In genomic region chr5:67648201-67648671, GRCh38 we compare ENCODE assay signal across 2 cellular contexts.
TF ChIP-seq lines count a peak whose summit lies in the region.

No MANE protein-coding gene starts in this region.

TF ChIP-seq in liver, 16 proteins besides CTCF, POLR2A, EP300 and RAD21 (continued from another document):
- TF ChIP-seq, protein P1, sequence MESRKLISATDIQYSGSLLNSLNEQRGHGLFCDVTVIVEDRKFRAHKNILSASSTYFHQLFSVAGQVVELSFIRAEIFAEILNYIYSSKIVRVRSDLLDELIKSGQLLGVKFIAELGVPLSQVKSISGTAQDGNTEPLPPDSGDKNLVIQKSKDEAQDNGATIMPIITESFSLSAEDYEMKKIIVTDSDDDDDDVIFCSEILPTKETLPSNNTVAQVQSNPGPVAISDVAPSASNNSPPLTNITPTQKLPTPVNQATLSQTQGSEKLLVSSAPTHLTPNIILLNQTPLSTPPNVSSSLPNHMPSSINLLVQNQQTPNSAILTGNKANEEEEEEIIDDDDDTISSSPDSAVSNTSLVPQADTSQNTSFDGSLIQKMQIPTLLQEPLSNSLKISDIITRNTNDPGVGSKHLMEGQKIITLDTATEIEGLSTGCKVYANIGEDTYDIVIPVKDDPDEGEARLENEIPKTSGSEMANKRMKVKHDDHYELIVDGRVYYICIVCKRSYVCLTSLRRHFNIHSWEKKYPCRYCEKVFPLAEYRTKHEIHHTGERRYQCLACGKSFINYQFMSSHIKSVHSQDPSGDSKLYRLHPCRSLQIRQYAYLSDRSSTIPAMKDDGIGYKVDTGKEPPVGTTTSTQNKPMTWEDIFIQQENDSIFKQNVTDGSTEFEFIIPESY (IDR thresholded peaks at IDR 0.05), result no peak
- no peak for TF ChIP-seq HNF4A (conservative IDR thresholded peaks at IDR 0.05)
- peak; percentile 39 for TF ChIP-seq YY1 (IDR thresholded peaks at IDR 0.05)
- no peak for TF ChIP-seq FOXA2 (IDR thresholded peaks at IDR 0.05)
- no peak for TF ChIP-seq JUND (IDR thresholded peaks at IDR 0.05)
- TF ChIP-seq EGR1 (IDR thresholded peaks at IDR 0.05; ENCODE audit: low read depth in 2 of 2), result no peak
- TF ChIP-seq REST (IDR thresholded peaks at IDR 0.05), result no peak
- TF ChIP-seq RXRA (IDR thresholded peaks at IDR 0.05), result peak; percentile 5 to 28
- no peak for TF ChIP-seq TAF1 (conservative IDR thresholded peaks at IDR 0.05)
- peak; percentile 70 for TF ChIP-seq NR2F2 (IDR thresholded peaks at IDR 0.05)
- TF ChIP-seq, protein P2, sequence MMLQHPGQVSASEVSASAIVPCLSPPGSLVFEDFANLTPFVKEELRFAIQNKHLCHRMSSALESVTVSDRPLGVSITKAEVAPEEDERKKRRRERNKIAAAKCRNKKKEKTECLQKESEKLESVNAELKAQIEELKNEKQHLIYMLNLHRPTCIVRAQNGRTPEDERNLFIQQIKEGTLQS (IDR thresholded peaks at IDR 0.05), result no peak
- TF ChIP-seq FOXA1 (IDR thresholded peaks at IDR 0.05), result no peak
- peak; percentile 40 for TF ChIP-seq SP1 (IDR thresholded peaks at IDR 0.05)
- no peak for TF ChIP-seq HNF4G (IDR thresholded peaks at IDR 0.05)

TF ChIP-seq in HepG2, 621 proteins besides CTCF, POLR2A, EP300 and RAD21 (continued from another document):
- TF ChIP-seq HMGXB3 (CRISPR knock-in tag; IDR thresholded peaks at IDR 0.05; ENCODE audit: borderline replicate concordance) (no peak), ARID3A (IDR thresholded peaks at IDR 0.05; ENCODE audit: low read depth, low read length) (no peak), CHD2 (IDR thresholded peaks at IDR 0.05; ENCODE audit: low read depth, low read length) (no peak)
- TF ChIP-seq, protein P3, sequence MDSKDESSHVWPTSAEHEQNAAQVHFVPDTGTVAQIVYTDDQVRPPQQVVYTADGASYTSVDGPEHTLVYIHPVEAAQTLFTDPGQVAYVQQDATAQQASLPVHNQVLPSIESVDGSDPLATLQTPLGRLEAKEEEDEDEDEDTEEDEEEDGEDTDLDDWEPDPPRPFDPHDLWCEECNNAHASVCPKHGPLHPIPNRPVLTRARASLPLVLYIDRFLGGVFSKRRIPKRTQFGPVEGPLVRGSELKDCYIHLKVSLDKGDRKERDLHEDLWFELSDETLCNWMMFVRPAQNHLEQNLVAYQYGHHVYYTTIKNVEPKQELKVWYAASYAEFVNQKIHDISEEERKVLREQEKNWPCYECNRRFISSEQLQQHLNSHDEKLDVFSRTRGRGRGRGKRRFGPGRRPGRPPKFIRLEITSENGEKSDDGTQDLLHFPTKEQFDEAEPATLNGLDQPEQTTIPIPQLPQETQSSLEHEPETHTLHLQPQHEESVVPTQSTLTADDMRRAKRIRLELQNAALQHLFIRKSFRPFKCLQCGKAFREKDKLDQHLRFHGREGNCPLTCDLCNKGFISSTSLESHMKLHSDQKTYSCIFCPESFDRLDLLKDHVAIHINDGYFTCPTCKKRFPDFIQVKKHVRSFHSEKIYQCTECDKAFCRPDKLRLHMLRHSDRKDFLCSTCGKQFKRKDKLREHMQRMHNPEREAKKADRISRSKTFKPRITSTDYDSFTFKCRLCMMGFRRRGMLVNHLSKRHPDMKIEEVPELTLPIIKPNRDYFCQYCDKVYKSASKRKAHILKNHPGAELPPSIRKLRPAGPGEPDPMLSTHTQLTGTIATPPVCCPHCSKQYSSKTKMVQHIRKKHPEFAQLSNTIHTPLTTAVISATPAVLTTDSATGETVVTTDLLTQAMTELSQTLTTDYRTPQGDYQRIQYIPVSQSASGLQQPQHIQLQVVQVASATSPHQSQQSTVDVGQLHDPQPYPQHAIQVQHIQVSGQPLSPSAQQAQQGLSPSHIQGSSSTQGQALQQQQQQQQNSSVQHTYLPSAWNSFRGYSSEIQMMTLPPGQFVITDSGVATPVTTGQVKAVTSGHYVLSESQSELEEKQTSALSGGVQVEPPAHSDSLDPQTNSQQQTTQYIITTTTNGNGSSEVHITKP (CRISPR knock-in tag; IDR thresholded peaks at IDR 0.05; ENCODE audit: low read depth), result no peak
TF ChIP-seq in HepG2: peak in this region for 0.
